ENCODE assay signal across 17 cellular contexts in the genomic region with DNA sequence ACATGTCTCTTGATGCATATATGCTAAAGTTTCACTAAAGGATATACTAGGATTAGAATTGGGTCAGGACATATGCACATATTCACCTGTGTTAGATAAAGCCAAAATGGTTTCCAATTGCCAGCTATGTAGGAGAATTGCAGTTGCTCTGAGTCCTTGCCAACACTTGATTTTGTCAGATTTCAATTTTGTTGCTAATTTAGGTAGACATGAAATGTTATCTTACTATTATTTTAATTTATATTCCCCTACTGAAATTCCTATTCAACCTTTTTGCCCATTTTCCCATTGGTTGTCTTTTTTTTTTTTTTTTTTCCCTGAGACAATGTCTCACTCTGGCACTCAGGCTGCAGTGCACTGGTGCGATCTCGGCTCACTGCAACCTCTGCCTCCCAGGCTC. TPM values are rescaled to one million over a fixed set of nuclear protein-coding genes. Genes with fewer than 3 reads are reported as not detected.
DNase-seq lines count a peak whose midpoint lies in the region; ATAC-seq, FAIRE-seq and TF ChIP-seq lines count a peak whose summit lies in the region.
"Had no signal": no experiment of that assay in that cellular context is flagged by ENCODE, and none has a peak within 500 bp of the region (broad histone marks: within the 10 kb centered on the region; RNA-seq: fewer than 3 reads in every experiment).

No MANE protein-coding gene starts in this region.

- H3K27ac Mint-ChIP-seq in endothelial cell (ENCODE audit: unreplicated experiment), result peak overlapping the region; percentile 42
- H3K27ac Mint-ChIP-seq: CD4-positive, alpha-beta T cell had no signal

- no peak for FAIRE-seq in HepG2 (lab: Jason Lieb, UNC)
- FAIRE-seq: D721Med had no signal

- WGBS in HepG2 (ENCODE audit: low lambda C conversion rate), result 100% methylated on average over 2 of the region's 2 CpGs
- 100% methylated on average over 2 of the region's 2 CpGs for WGBS in right lobe of liver (ENCODE audit: insufficient coverage, low coverage, low lambda C conversion rate, missing lambda C conversion rate)

- H3K9me3 ChIP-seq in HepG2 (ENCODE audit: low read length) (no peaks in the 10 kb centered on the region), right lobe of liver (no peaks in the 10 kb centered on the region), SU-DHL-6 (ENCODE audit: insufficient read depth, low read length) (no peaks in the 10 kb centered on the region)
- H3K9me3 ChIP-seq: Caco-2 had no signal

- no peak for TF ChIP-seq POLR2A in HepG2 (IDR thresholded peaks at IDR 0.05; ENCODE audit: insufficient read depth in 1 of 2, low read depth in 2 of 2, low read length in 2 of 2)
- TF ChIP-seq POLR2A in right lobe of liver (IDR thresholded peaks at IDR 0.05), result no peak

- no peak overlapping the region for H3K4me3 ChIP-seq in HepG2 (replicated peaks in 1 of 3; ENCODE audit: insufficient read depth in 1 of 3, low read depth in 2 of 3, low read length in 3 of 3)
- no peak overlapping the region for H3K4me3 ChIP-seq in right lobe of liver
- no peak overlapping the region for H3K4me3 ChIP-seq in SU-DHL-6 (ENCODE audit: insufficient read depth, low read length, poor library complexity, severe bottlenecking)

- no peak for DNase-seq in HepG2 (ENCODE audit: low spot score)
- DNase-seq in right lobe of liver, result no peak
- DNase-seq in endothelial cell (ENCODE audit: low spot score), result no peak
- no peak for DNase-seq in iPS-NIHi11 (ENCODE audit: low spot score)
- no peak for DNase-seq in NCI-H1694 (lab: John Stamatoyannopoulos, UW)
- DNase-seq: 8988T; Caco-2; CD4-positive, alpha-beta T cell; DMS79; GF-D8; GOT3; H7 had no signal

- H3K79me2 ChIP-seq in HepG2 (ENCODE audit: insufficient read depth, low read length), result peaks cover 66% of the 10 kb centered on the region
- peaks cover 97% of the 10 kb centered on the region for H3K79me2 ChIP-seq in SU-DHL-6 (ENCODE audit: insufficient read depth, low read length)

- TF ChIP-seq EP300 in HepG2 (IDR thresholded peaks at IDR 0.05; ENCODE audit: low read depth in 2 of 2, low read length in 2 of 2) (no peak), HepG2 (CRISPR knock-in tag; IDR thresholded peaks at IDR 0.05; ENCODE audit: borderline replicate concordance) (no peak)

- H3K4me2 ChIP-seq in HepG2 (ENCODE audit: low read depth, low read length) (no peak overlapping the region), SU-DHL-6 (ENCODE audit: low read depth, low read length, poor library complexity, severe bottlenecking) (no peak overlapping the region)

- CTCF ChIA-PET in HepG2 (lab: Yijun Ruan, JAX; ENCODE audit: low intra/inter-chr PET ratio, low total read pairs), result no interaction called here

- H3K27me3 Mint-ChIP-seq in endothelial cell (ENCODE audit: unreplicated experiment), result no peaks in the 10 kb centered on the region
- H3K27me3 Mint-ChIP-seq: CD4-positive, alpha-beta T cell had no signal

- H3K36me3 ChIP-seq in HepG2 (replicated peaks in 1 of 2; ENCODE audit: control insufficient read depth in 1 of 2, insufficient read depth in 2 of 2, low read length in 2 of 2) (peaks cover 12 to 48% of the 10 kb centered on the region in 2 experiments; a peak in 4 of 5 replicates), right lobe of liver (peaks cover 0 to 35% (median 13%) of the 10 kb centered on the region in 4 donors), SU-DHL-6 (ENCODE audit: low read length) (peaks cover 45% of the 10 kb centered on the region)

- BruUV-seq in HepG2 (replicated peaks; lab: Mats Ljungman, UMichigan), result no TSS peak

- H3K4me3 Mint-ChIP-seq in endothelial cell (ENCODE audit: unreplicated experiment), result peak overlapping the region; percentile 67
- H3K4me3 Mint-ChIP-seq: CD4-positive, alpha-beta T cell had no signal

- H4K20me1 ChIP-seq in HepG2 (ENCODE audit: insufficient read depth, low read length), result no peaks in the 10 kb centered on the region
- H4K20me1 ChIP-seq in SU-DHL-6 (ENCODE audit: low read depth, low read length), result peaks cover 16% of the 10 kb centered on the region

- no peaks in the 10 kb centered on the region for H3K9me2 ChIP-seq in SU-DHL-6 (replicated peaks; ENCODE audit: insufficient read depth, low read length)

- no peak for TF ChIP-seq CTCF in HepG2 (CRISPR knock-in tag; IDR thresholded peaks at IDR 0.05)
- no peak for TF ChIP-seq CTCF in right lobe of liver (IDR thresholded peaks at IDR 0.05)
- no peak for TF ChIP-seq CTCF in SU-DHL-6 (IDR thresholded peaks at IDR 0.05; ENCODE audit: insufficient read depth, low read length, poor library complexity, severe bottlenecking)
- TF ChIP-seq CTCF in endothelial cell (IDR thresholded peaks at IDR 0.05; ENCODE audit: unreplicated experiment), result no peak

- in situ Hi-C loops in HepG2 (cut with HindIII; ENCODE audit: extremely low pct_ligation_motif_present, low pct_unique_long_range_greater_than_20kb), result no loop called here

- ATAC-seq in HepG2 (no peak), right lobe of liver (no peak), HG02938 (IDR thresholded peaks at IDR 0.05; ENCODE audit: unreplicated experiment) (no peak)
- ATAC-seq: HCT116 had no signal

- H3K27me3 ChIP-seq in HepG2 (ENCODE audit: control insufficient read depth in 1 of 2, insufficient read depth in 2 of 2, low read length in 2 of 2) (no peaks in the 10 kb centered on the region), right lobe of liver (no peaks in the 10 kb centered on the region), SU-DHL-6 (ENCODE audit: low read length) (no peaks in the 10 kb centered on the region)

- H3K4me1 ChIP-seq in HepG2 (ENCODE audit: insufficient read depth, low read length), result peaks cover 52% of the 10 kb centered on the region
- H3K4me1 ChIP-seq in right lobe of liver, result peaks cover 0 to 23% (median 7%) of the 10 kb centered on the region in 4 donors
- H3K4me1 ChIP-seq: Caco-2 had no signal

- H3K4me1 Mint-ChIP-seq in endothelial cell (ENCODE audit: unreplicated experiment), result no peaks in the 10 kb centered on the region

- intact Hi-C loops in HepG2 (cut with micrococcal nuclease; ENCODE audit: unreplicated experiment), result no loop called here
- intact Hi-C loops in right lobe of liver (cut with DNase I), result loop anchor here in 1 of 2 donors (10.0 kb wide), 1 partner anchor 71 kb away; no protein-coding TSS in a partner anchor

- H3K9ac ChIP-seq in HepG2 (ENCODE audit: insufficient read depth, low read depth, low read length) (no peak overlapping the region), SU-DHL-6 (ENCODE audit: low read length) (no peak overlapping the region)

- no peak overlapping the region for H2AFZ ChIP-seq in HepG2 (ENCODE audit: low read length)
- H2AFZ ChIP-seq in SU-DHL-6 (ENCODE audit: low read depth, low read length, severe bottlenecking), result no peak overlapping the region

- no peaks in the 10 kb centered on the region for H3K9me3 Mint-ChIP-seq in endothelial cell (ENCODE audit: unreplicated experiment)
- H3K9me3 Mint-ChIP-seq: CD4-positive, alpha-beta T cell had no signal

- peaks cover 33% of the 10 kb centered on the region for H3F3A ChIP-seq in SU-DHL-6 (ENCODE audit: insufficient read depth)

- no peak for TF ChIP-seq RAD21 in HepG2 (CRISPR knock-in tag; IDR thresholded peaks at IDR 0.05)

- POLR2A ChIA-PET in HepG2 (lab: Yijun Ruan, JAX), result no interaction called here

- no peak overlapping the region for H3K27ac ChIP-seq in HepG2 (ENCODE audit: extremely low read length, insufficient read depth, low read length)
- no peak overlapping the region for H3K27ac ChIP-seq in right lobe of liver
- H3K27ac ChIP-seq in SU-DHL-6 (ENCODE audit: low read depth, low read length), result peak overlapping the region; percentile 16; the same call in 1 of the 2 replicates
- H3K27ac ChIP-seq: C4-2B had no signal

- peaks cover 27% of the 10 kb centered on the region for H3K36me3 Mint-ChIP-seq in endothelial cell (ENCODE audit: low read depth, unreplicated experiment)

RNA-seq across cellular contexts. Expression of a gene that starts 13.4 kb away (rescaled TPM):
- total RNA-seq in HepG2 (2016; rRNA removed; fragmentation: Illumina TruSeq; extraction: Trizol), result 93.5 and 109 TPM in 2 replicates
- total RNA-seq in HepG2 (2016; cell fraction: cytosol; rRNA removed; fragmentation: Illumina TruSeq; extraction: Trizol; ENCODE audit: low read depth), result 18.6 and 19.6 TPM in 2 replicates
- total RNA-seq in HepG2 (2016; cell fraction: insoluble cytoplasmic fraction; rRNA removed; fragmentation: Illumina TruSeq; extraction: Trizol), result 97.8 and 111 TPM in 2 replicates
- total RNA-seq in HepG2 (2016; cell fraction: membrane; rRNA removed; fragmentation: Illumina TruSeq; extraction: Trizol), result 26.5 and 28.5 TPM in 2 replicates
- 69.7 and 73.3 TPM in 2 replicates for total RNA-seq in HepG2 (2016; cell fraction: nucleus; rRNA removed; fragmentation: Illumina TruSeq; extraction: Trizol)
- 189 and 190 TPM in 2 replicates for polyA plus RNA-seq in HepG2 (2011; rRNA removed)
- 126 and 169 TPM in 2 replicates for polyA plus RNA-seq in HepG2 (2011; cell fraction: cytosol; rRNA removed)
- 278 and 321 TPM in 2 replicates for polyA plus RNA-seq in HepG2 (2011; cell fraction: nucleus; rRNA removed)
- 146 and 207 TPM in 2 replicates for polyA plus RNA-seq in HepG2 (2012)
- 9.8 and 9.9 TPM in 2 replicates for polyA plus RNA-seq in HepG2 (2016; cell fraction: cytosol; fragmentation: Illumina TruSeq; extraction: Trizol; ENCODE audit: low read depth)
- 105 and 112 TPM in 2 replicates for polyA plus RNA-seq in HepG2 (2016; cell fraction: insoluble cytoplasmic fraction; fragmentation: Illumina TruSeq; extraction: Trizol; ENCODE audit: low read depth)
- 15.6 and 18.2 TPM in 2 replicates for polyA plus RNA-seq in HepG2 (2016; cell fraction: membrane; fragmentation: Illumina TruSeq; extraction: Trizol; ENCODE audit: low read depth)
- polyA plus RNA-seq in HepG2 (2016; cell fraction: nucleus; fragmentation: Illumina TruSeq; extraction: Trizol; ENCODE audit: insufficient read depth, low read depth), result 128 and 133 TPM in 2 replicates
- 165 and 166 TPM in 2 replicates for polyA minus RNA-seq in HepG2 (2011; rRNA and poly(A)+ RNA removed; ENCODE audit: low replicate concordance)
- 54.2 and 56.9 TPM in 2 replicates for polyA minus RNA-seq in HepG2 (2011; cell fraction: cytosol; rRNA and poly(A)+ RNA removed)
- 145 and 189 TPM in 2 replicates for polyA minus RNA-seq in HepG2 (2011; cell fraction: nucleus; rRNA and poly(A)+ RNA removed)
- 10 to 100 TPM; 24.0 to 40.6 (median 32.4) TPM for total RNA-seq in right lobe of liver
- total RNA-seq in endothelial cell (ENCODE audit: unreplicated experiment), result 143 TPM

RNA-seq across cellular contexts. Expression of a gene that starts 30.7 kb away (rescaled TPM):
- total RNA-seq in HepG2 (2016; rRNA removed; fragmentation: Illumina TruSeq; extraction: Trizol) (81.9 and 85.1 TPM in 2 replicates), right lobe of liver (10 to 100 TPM in 5 of 6 experiments, 1 to 10 TPM in 1; 10.0 to 24.4 (median 14.2) TPM), endothelial cell (ENCODE audit: unreplicated experiment) (730 TPM)
- 39.3 and 48.2 TPM in 2 replicates for total RNA-seq in HepG2 (2016; cell fraction: cytosol; rRNA removed; fragmentation: Illumina TruSeq; extraction: Trizol; ENCODE audit: low read depth)
- total RNA-seq in HepG2 (2016; cell fraction: insoluble cytoplasmic fraction; rRNA removed; fragmentation: Illumina TruSeq; extraction: Trizol), result 79.9 and 80.4 TPM in 2 replicates
- total RNA-seq in HepG2 (2016; cell fraction: membrane; rRNA removed; fragmentation: Illumina TruSeq; extraction: Trizol), result 99.4 and 121 TPM in 2 replicates
- 41.2 and 48.0 TPM in 2 replicates for total RNA-seq in HepG2 (2016; cell fraction: nucleus; rRNA removed; fragmentation: Illumina TruSeq; extraction: Trizol)
- polyA plus RNA-seq in HepG2 (2011; rRNA removed), result 134 and 155 TPM in 2 replicates
- 175 and 198 TPM in 2 replicates for polyA plus RNA-seq in HepG2 (2011; cell fraction: cytosol; rRNA removed)
- 42.9 and 54.2 TPM in 2 replicates for polyA plus RNA-seq in HepG2 (2011; cell fraction: nucleus; rRNA removed)
- 93.4 and 110 TPM in 2 replicates for polyA plus RNA-seq in HepG2 (2012)
- polyA plus RNA-seq in HepG2 (2016; cell fraction: cytosol; fragmentation: Illumina TruSeq; extraction: Trizol; ENCODE audit: low read depth), result 130 and 155 TPM in 2 replicates
- polyA plus RNA-seq in HepG2 (2016; cell fraction: insoluble cytoplasmic fraction; fragmentation: Illumina TruSeq; extraction: Trizol; ENCODE audit: low read depth), result 249 and 301 TPM in 2 replicates
- 253 and 267 TPM in 2 replicates for polyA plus RNA-seq in HepG2 (2016; cell fraction: membrane; fragmentation: Illumina TruSeq; extraction: Trizol; ENCODE audit: low read depth)
- 142 and 146 TPM in 2 replicates for polyA plus RNA-seq in HepG2 (2016; cell fraction: nucleus; fragmentation: Illumina TruSeq; extraction: Trizol; ENCODE audit: insufficient read depth, low read depth)
- polyA minus RNA-seq in HepG2 (2011; rRNA and poly(A)+ RNA removed; ENCODE audit: low replicate concordance), result 31.7 and 183 TPM in 2 replicates
- 56.3 and 59.3 TPM in 2 replicates for polyA minus RNA-seq in HepG2 (2011; cell fraction: cytosol; rRNA and poly(A)+ RNA removed)
- 34.6 and 44.4 TPM in 2 replicates for polyA minus RNA-seq in HepG2 (2011; cell fraction: nucleus; rRNA and poly(A)+ RNA removed)

RNA-seq across cellular contexts. Expression of a gene that starts 54.2 kb away (rescaled TPM):
- 0.83 and 0.93 TPM in 2 replicates for total RNA-seq in HepG2 (2016; rRNA removed; fragmentation: Illumina TruSeq; extraction: Trizol)
- 0.30 TPM in 1 of 2 replicates, not detected in the other for total RNA-seq in HepG2 (2016; cell fraction: cytosol; rRNA removed; fragmentation: Illumina TruSeq; extraction: Trizol; ENCODE audit: low read depth)
- 0.54 and 0.61 TPM in 2 replicates for total RNA-seq in HepG2 (2016; cell fraction: insoluble cytoplasmic fraction; rRNA removed; fragmentation: Illumina TruSeq; extraction: Trizol)
- 0.31 and 0.40 TPM in 2 replicates for total RNA-seq in HepG2 (2016; cell fraction: membrane; rRNA removed; fragmentation: Illumina TruSeq; extraction: Trizol)
- 0.40 and 1.3 TPM in 2 replicates for total RNA-seq in HepG2 (2016; cell fraction: nucleus; rRNA removed; fragmentation: Illumina TruSeq; extraction: Trizol)
- polyA plus RNA-seq in HepG2 (2011; rRNA removed), result 1.8 and 3.1 TPM in 2 replicates
- polyA plus RNA-seq in HepG2 (2011; cell fraction: cytosol; rRNA removed), result 1.6 and 2.2 TPM in 2 replicates
- polyA plus RNA-seq in HepG2 (2011; cell fraction: nucleus; rRNA removed), result 5.1 and 6.4 TPM in 2 replicates
- 1.2 and 1.3 TPM in 2 replicates for polyA plus RNA-seq in HepG2 (2012)
- polyA plus RNA-seq in HepG2 (2016; cell fraction: cytosol; fragmentation: Illumina TruSeq; extraction: Trizol; ENCODE audit: low read depth), result 0.06 and 0.08 TPM in 2 replicates
- 0.60 and 0.75 TPM in 2 replicates for polyA plus RNA-seq in HepG2 (2016; cell fraction: insoluble cytoplasmic fraction; fragmentation: Illumina TruSeq; extraction: Trizol; ENCODE audit: low read depth)
- polyA plus RNA-seq in HepG2 (2016; cell fraction: membrane; fragmentation: Illumina TruSeq; extraction: Trizol; ENCODE audit: low read depth), result 0.17 and 0.27 TPM in 2 replicates
- polyA plus RNA-seq in HepG2 (2016; cell fraction: nucleus; fragmentation: Illumina TruSeq; extraction: Trizol; ENCODE audit: insufficient read depth, low read depth), result 0.71 and 1.1 TPM in 2 replicates
- 0.42 and 2.6 TPM in 2 replicates for polyA minus RNA-seq in HepG2 (2011; rRNA and poly(A)+ RNA removed; ENCODE audit: low replicate concordance)
- 1.2 and 1.3 TPM in 2 replicates for polyA minus RNA-seq in HepG2 (2011; cell fraction: cytosol; rRNA and poly(A)+ RNA removed)
- 0.75 and 2.3 TPM in 2 replicates for polyA minus RNA-seq in HepG2 (2011; cell fraction: nucleus; rRNA and poly(A)+ RNA removed)
- 1 to 10 TPM in 4 of 6 experiments, under 1 TPM in 2; 0.73 to 1.7 (median 1.1) TPM for total RNA-seq in right lobe of liver
- total RNA-seq in endothelial cell (ENCODE audit: unreplicated experiment), result 1.1 TPM

RNA-seq across cellular contexts. Expression of a gene that starts 57.0 kb away (rescaled TPM):
- total RNA-seq in HepG2 (2016; rRNA removed; fragmentation: Illumina TruSeq; extraction: Trizol) (0.31 and 3.2 TPM in 2 replicates), right lobe of liver (1 to 10 TPM; 1.3 to 7.8 (median 5.3) TPM), endothelial cell (ENCODE audit: unreplicated experiment) (8.5 TPM)
- total RNA-seq in HepG2 (2016; cell fraction: cytosol; rRNA removed; fragmentation: Illumina TruSeq; extraction: Trizol; ENCODE audit: low read depth), result 0.71 TPM in 1 of 2 replicates, not detected in the other
- 0.46 and 3.1 TPM in 2 replicates for total RNA-seq in HepG2 (2016; cell fraction: insoluble cytoplasmic fraction; rRNA removed; fragmentation: Illumina TruSeq; extraction: Trizol)
- 0.12 and 0.65 TPM in 2 replicates for total RNA-seq in HepG2 (2016; cell fraction: membrane; rRNA removed; fragmentation: Illumina TruSeq; extraction: Trizol)
- total RNA-seq in HepG2 (2016; cell fraction: nucleus; rRNA removed; fragmentation: Illumina TruSeq; extraction: Trizol), result 3.2 and 5.0 TPM in 2 replicates
- polyA plus RNA-seq in HepG2 (2011; rRNA removed), result 17.6 and 21.8 TPM in 2 replicates
- 2.4 and 5.1 TPM in 2 replicates for polyA plus RNA-seq in HepG2 (2011; cell fraction: cytosol; rRNA removed)
- polyA plus RNA-seq in HepG2 (2011; cell fraction: nucleus; rRNA removed), result 142 and 179 TPM in 2 replicates
- polyA plus RNA-seq in HepG2 (2012), result 7.7 and 16.0 TPM in 2 replicates
- polyA plus RNA-seq in HepG2 (2016; cell fraction: cytosol; fragmentation: Illumina TruSeq; extraction: Trizol; ENCODE audit: low read depth), result 0.22 and 0.24 TPM in 2 replicates
- polyA plus RNA-seq in HepG2 (2016; cell fraction: insoluble cytoplasmic fraction; fragmentation: Illumina TruSeq; extraction: Trizol; ENCODE audit: low read depth), result 0.81 and 0.98 TPM in 2 replicates
- polyA plus RNA-seq in HepG2 (2016; cell fraction: membrane; fragmentation: Illumina TruSeq; extraction: Trizol; ENCODE audit: low read depth), result 0.13 and 0.55 TPM in 2 replicates
- polyA plus RNA-seq in HepG2 (2016; cell fraction: nucleus; fragmentation: Illumina TruSeq; extraction: Trizol; ENCODE audit: insufficient read depth, low read depth), result 26.3 and 28.4 TPM in 2 replicates
- polyA minus RNA-seq in HepG2 (2011; rRNA and poly(A)+ RNA removed; ENCODE audit: low replicate concordance), result 6.1 and 8.3 TPM in 2 replicates
- polyA minus RNA-seq in HepG2 (2011; cell fraction: cytosol; rRNA and poly(A)+ RNA removed), result 1.3 and 1.8 TPM in 2 replicates
- polyA minus RNA-seq in HepG2 (2011; cell fraction: nucleus; rRNA and poly(A)+ RNA removed), result 16.6 and 17.9 TPM in 2 replicates

RNA-seq across cellular contexts. Expression of a gene that starts 57.0 kb away (rescaled TPM):
- total RNA-seq in HepG2 (2016; rRNA removed; fragmentation: Illumina TruSeq; extraction: Trizol), result 0.62 and 1.0 TPM in 2 replicates
- not detected in 2 replicates for total RNA-seq in HepG2 (2016; cell fraction: cytosol; rRNA removed; fragmentation: Illumina TruSeq; extraction: Trizol; ENCODE audit: low read depth)
- total RNA-seq in HepG2 (2016; cell fraction: insoluble cytoplasmic fraction; rRNA removed; fragmentation: Illumina TruSeq; extraction: Trizol), result 2.0 TPM in 1 of 2 replicates, not detected in the other
- total RNA-seq in HepG2 (2016; cell fraction: membrane; rRNA removed; fragmentation: Illumina TruSeq; extraction: Trizol), result 0.53 TPM in 1 of 2 replicates, not detected in the other
- 0.85 and 3.2 TPM in 2 replicates for total RNA-seq in HepG2 (2016; cell fraction: nucleus; rRNA removed; fragmentation: Illumina TruSeq; extraction: Trizol)
- 1.1 and 2.0 TPM in 2 replicates for polyA plus RNA-seq in HepG2 (2011; rRNA removed)
- polyA plus RNA-seq in HepG2 (2011; cell fraction: cytosol; rRNA removed), result 0.31 and 0.35 TPM in 2 replicates
- 5.2 and 6.5 TPM in 2 replicates for polyA plus RNA-seq in HepG2 (2011; cell fraction: nucleus; rRNA removed)
- polyA plus RNA-seq in HepG2 (2012), result 5.4 and 6.5 TPM in 2 replicates
- not detected in 2 replicates for polyA plus RNA-seq in HepG2 (2016; cell fraction: cytosol; fragmentation: Illumina TruSeq; extraction: Trizol; ENCODE audit: low read depth)
- polyA plus RNA-seq in HepG2 (2016; cell fraction: insoluble cytoplasmic fraction; fragmentation: Illumina TruSeq; extraction: Trizol; ENCODE audit: low read depth), result 0.23 TPM in 1 of 2 replicates, not detected in the other
- 0.43 TPM in 1 of 2 replicates, not detected in the other for polyA plus RNA-seq in HepG2 (2016; cell fraction: membrane; fragmentation: Illumina TruSeq; extraction: Trizol; ENCODE audit: low read depth)
- polyA plus RNA-seq in HepG2 (2016; cell fraction: nucleus; fragmentation: Illumina TruSeq; extraction: Trizol; ENCODE audit: insufficient read depth, low read depth), result 3.9 TPM in 2 replicates
- polyA minus RNA-seq in HepG2 (2011; rRNA and poly(A)+ RNA removed; ENCODE audit: low replicate concordance), result 1.1 and 2.7 TPM in 2 replicates
- not detected in 2 replicates for polyA minus RNA-seq in HepG2 (2011; cell fraction: cytosol; rRNA and poly(A)+ RNA removed)
- polyA minus RNA-seq in HepG2 (2011; cell fraction: nucleus; rRNA and poly(A)+ RNA removed), result 2.3 and 3.6 TPM in 2 replicates
- total RNA-seq in right lobe of liver, result 1 to 10 TPM in 2 of 6 experiments, under 1 TPM in 4; 0.49 to 1.6 (median 0.85) TPM
- total RNA-seq in endothelial cell (ENCODE audit: unreplicated experiment), result 0.67 TPM
